In genomic region chr12:24596768-24597388, GRCh38 we compare ENCODE assay signal across 8 cellular contexts.
A peak's percentile ranks its signal among the peaks of the same experiment; 100 is the strongest.
DNase-seq lines count a peak whose midpoint lies in the region; ATAC-seq and TF ChIP-seq lines count a peak whose summit lies in the region.

No MANE protein-coding gene starts in this region.

- peak; percentile 61 for TF ChIP-seq CTCF in thoracic aorta (IDR thresholded peaks at IDR 0.05)

- H3K27ac ChIP-seq in thoracic aorta = no peak overlapping the region

- no peaks in the 10 kb centered on the region for H3K27me3 ChIP-seq in thoracic aorta (replicated peaks; ENCODE audit: insufficient read depth)
- H3K27me3 ChIP-seq in MG63 = no peaks in the 10 kb centered on the region

- peaks cover 6 to 17% of the 10 kb centered on the region in 2 donors for H3K4me1 ChIP-seq in thoracic aorta (ENCODE audit: control insufficient read depth in 1 of 2, low read depth in 2 of 2)

- H3K4me3 ChIP-seq in thoracic aorta = no peak overlapping the region
- no peak overlapping the region for H3K4me3 ChIP-seq in MG63

- peak; percentile 99 for DNase-seq in DMS53 treated with DMSO at 0.1 percent for 48 hours (lab: John Stamatoyannopoulos, UW; ENCODE audit: unreplicated experiment)
- peak; percentile 45 for DNase-seq in LoVo (ENCODE audit: low spot score)
- peak; percentile 18 to 35 for DNase-seq in SHP77 (lab: John Stamatoyannopoulos, UW)
- peak; percentile 51 for DNase-seq in foreskin melanocyte
- DNase-seq in thoracic aorta (ENCODE audit: low spot score) = no peak
- no peak for DNase-seq in stimulated activated CD4-positive, alpha-beta T cell treated with anti-CD3 and anti-CD28 coated beads, Interleukin-1b, Interleukin-23, amount 100 ng/mL, for 48 hours
- no peak for DNase-seq in MG63
- no peak for DNase-seq in GM19238 (ENCODE audit: insufficient read length, low spot score)

- ATAC-seq in thoracic aorta (ENCODE audit: insufficient number of reproducible peaks, low FRiP score, low read depth) = no peak

- no peaks in the 10 kb centered on the region for H3K9me3 ChIP-seq in thoracic aorta
- no peaks in the 10 kb centered on the region for H3K9me3 ChIP-seq in MG63

- H3K36me3 ChIP-seq in thoracic aorta (no peaks in the 10 kb centered on the region), MG63 (no peaks in the 10 kb centered on the region)

Comparison
In these comparisons a context has a peak if more than half of its experiments do, and no peak if none do; other contexts are left out.
1. DNase-seq: peak in DMS53 treated with DMSO at 0.1 percent for 48 hours (single experiment), LoVo (single experiment), SHP77 (2 of 2) and foreskin melanocyte (single experiment); none in thoracic aorta (single experiment), stimulated activated CD4-positive, alpha-beta T cell treated with anti-CD3 and anti-CD28 coated beads, Interleukin-1b, Interleukin-23, amount 100 ng/mL, for 48 hours (single experiment), MG63 (single experiment) and GM19238 (single experiment).